25 cellular contexts compared by ENCODE assay signal in genomic region chr3:53331871-53332270, GRCh38.
"Had no signal": no experiment of that assay in that cellular context is flagged by ENCODE, and none has a peak within 500 bp of the region (broad histone marks: within the 10 kb centered on the region; RNA-seq: fewer than 3 reads in every experiment).

No MANE protein-coding gene starts in this region.

- ATAC-seq: HepG2, Panc1 had no signal

- H3K27ac ChIP-seq: SJSA1, SK-N-MC had no signal

- H3K9me3 ChIP-seq: MG63, SJSA1 had no signal

- H3K4me3 ChIP-seq: MG63, SJSA1, SK-N-MC had no signal

- H3K27me3 ChIP-seq: MG63, SJSA1 had no signal

- FAIRE-seq: HepG2 had no signal

- DNase-seq: IMR-90, Karpas-422, KG1, MG63, NCI-H1092, NCI-H1105 treated with DMSO at 0.1 percent for 48 hours, NCI-H1417 treated with DMSO at 0.1 percent for 48 hours, NCI-H146, NCI-H1694 treated with DMSO at 0.1 percent for 48 hours, NCI-H1930, NCI-H2081, NCI-H2107, NCI-H2171, NCI-H226, NCI-H446, NCI-H510A, NCI-H524 treated with DMSO at 0.1 percent for 48 hours, NCI-H69, NCI-H774, Right ventricle myocardium superior, SIG-M5 had no signal
